In the genomic region with DNA sequence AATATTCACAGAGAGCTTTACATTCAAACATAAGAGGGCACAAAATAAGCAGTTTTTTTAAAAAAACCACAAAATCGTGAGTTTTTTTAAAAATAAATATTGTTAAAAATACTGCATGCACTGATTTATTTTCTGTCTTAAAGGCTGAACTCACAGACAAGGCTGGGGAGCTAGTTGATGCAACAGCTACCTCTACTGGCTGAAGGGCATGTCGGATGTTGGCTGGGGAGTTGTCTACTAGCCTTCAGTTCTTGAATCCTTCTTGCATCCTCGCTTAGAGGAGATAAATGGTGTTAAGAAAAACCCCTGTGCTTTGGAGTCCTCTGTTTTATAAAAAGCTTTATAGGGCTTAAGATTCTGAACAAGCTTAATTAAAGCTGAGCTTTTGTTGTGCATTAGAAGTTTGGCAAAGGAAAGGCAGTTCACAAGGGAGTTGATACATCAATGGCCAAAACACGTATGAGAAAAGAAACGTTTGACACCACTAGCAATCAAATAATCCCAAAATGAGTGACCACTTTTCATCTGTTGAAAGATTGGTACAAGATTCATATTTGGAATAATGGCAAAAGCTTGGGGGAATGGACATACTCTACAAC, we compare ENCODE assay signal across 9 cellular contexts.
A peak's percentile ranks its signal among the peaks of the same experiment; 100 is the strongest.
DNase-seq lines count a peak whose midpoint lies in the region; ATAC-seq and TF ChIP-seq lines count a peak whose summit lies in the region.
"Had no signal": no experiment of that assay in that cellular context is flagged by ENCODE, and none has a peak within 500 bp of the region (broad histone marks: within the 10 kb centered on the region; RNA-seq: fewer than 3 reads in every experiment).

No MANE protein-coding gene starts in this region.

- H3K27ac ChIP-seq in spleen = no peak overlapping the region

- no peak for TF ChIP-seq POLR2A in spleen (IDR thresholded peaks at IDR 0.05)

- peaks cover 0 to 2% (median 0%) of the 10 kb centered on the region in 5 experiments for H3K9me3 Mint-ChIP-seq in brain
- H3K9me3 Mint-ChIP-seq: activated naive CD4-positive, alpha-beta T cell treated with anti-CD3 and anti-CD28 coated beads, Interleukin-2, amount 50 U/mL, for 24 hours had no signal

- H3K27ac Mint-ChIP-seq in brain = peak overlapping the region; percentile 46 to 80 (median 49)
- H3K27ac Mint-ChIP-seq: activated naive CD4-positive, alpha-beta T cell treated with anti-CD3 and anti-CD28 coated beads, Interleukin-2, amount 50 U/mL, for 24 hours had no signal

- H3K36me3 ChIP-seq in spleen = peaks cover 0 to 99% (median 64%) of the 10 kb centered on the region in 6 donors

- H3K4me1 Mint-ChIP-seq in brain = peaks cover 45% of the 10 kb centered on the region
- H3K4me1 Mint-ChIP-seq: activated naive CD4-positive, alpha-beta T cell treated with anti-CD3 and anti-CD28 coated beads, Interleukin-2, amount 50 U/mL, for 24 hours had no signal

- intact Hi-C loops in spleen (cut with DNase I; ENCODE audit: low total_unique reads) = loop anchor here (5.0 kb wide), 1 partner anchor 326 kb away; no protein-coding TSS in a partner anchor

- no peak for ATAC-seq in GM18873 (IDR thresholded peaks at IDR 0.05; ENCODE audit: low FRiP score, unreplicated experiment)
- no peak for ATAC-seq in GM21381 (IDR thresholded peaks at IDR 0.05; ENCODE audit: unreplicated experiment)

- peak; percentile 90 to 91 for TF ChIP-seq CTCF in brain (conservative IDR thresholded peaks at IDR 0.05)
- peak in 10 of 11 experiments; percentile 16 to 70 (median 58) for TF ChIP-seq CTCF in spleen (IDR thresholded peaks at IDR 0.05 in 8 of 11, conservative IDR thresholded peaks at IDR 0.05 in 3 of 11)

- H3K4me3 ChIP-seq in spleen = no peak overlapping the region

- no peaks in the 10 kb centered on the region for H3K27me3 ChIP-seq in spleen (replicated peaks in 1 of 7)

- DNase-seq in GM04504 (ENCODE audit: low read depth) = peak; percentile 51
- DNase-seq in HPDE6-E6E7 (ENCODE audit: extremely low spot score) = peak; percentile 57
- peak; percentile 80 for DNase-seq in NCI-H82 (lab: John Stamatoyannopoulos, UW)
- peak; percentile 66 for DNase-seq in iPS-NIHi11 (ENCODE audit: low spot score)
- no peak for DNase-seq in spleen

- peaks cover 19% of the 10 kb centered on the region for H3K36me3 Mint-ChIP-seq in brain

- 47 to 57% (median 49%) methylated on average over 5 of the region's 5 CpGs for WGBS in spleen, 5 donors

- H3K4me1 ChIP-seq in spleen = no peaks in the 10 kb centered on the region

- no peak overlapping the region for H3K4me3 Mint-ChIP-seq in brain
- H3K4me3 Mint-ChIP-seq: activated naive CD4-positive, alpha-beta T cell treated with anti-CD3 and anti-CD28 coated beads, Interleukin-2, amount 50 U/mL, for 24 hours had no signal

- H3K9me3 ChIP-seq in spleen = no peaks in the 10 kb centered on the region

- no peaks in the 10 kb centered on the region for H3K27me3 Mint-ChIP-seq in brain
- H3K27me3 Mint-ChIP-seq: activated naive CD4-positive, alpha-beta T cell treated with anti-CD3 and anti-CD28 coated beads, Interleukin-2, amount 50 U/mL, for 24 hours had no signal
